8 cellular contexts compared by ENCODE assay signal in genomic region chr15:56918046-56918906, GRCh38. TPM values are rescaled to one million over a fixed set of nuclear protein-coding genes. Genes with fewer than 3 reads are reported as not detected.
A peak's percentile ranks its signal among the peaks of the same experiment; 100 is the strongest.
DNase-seq lines count a peak whose midpoint lies in the region; ATAC-seq and TF ChIP-seq lines count a peak whose summit lies in the region.

Gene TCF12, plus strand, starts transcription at chr15:56918644. Its CDS starts 1,270 bp downstream, at chr15:56919914.

- H3K4me1 ChIP-seq in ovary (ENCODE audit: insufficient read depth) (peaks cover 4% of the 10 kb centered on the region), thyroid gland (peaks cover 0 to 22% of the 10 kb centered on the region in 2 donors)

- H3K27me3 ChIP-seq in ovary, result no peaks in the 10 kb centered on the region
- H3K27me3 ChIP-seq in thyroid gland, result no peaks in the 10 kb centered on the region

- intact Hi-C loops in head of caudate nucleus (cut with DNase I), result loop anchor here (1.0 to 10.0 kb wide), 4 partner anchors 31 to 297 kb away; partner anchors contain the start of gene ZNF280D
- intact Hi-C loops in ovary (cut with DNase I), result loop anchor here in 3 of 4 donors (1.0 to 10.0 kb wide), 5 partner anchors 31 to 423 kb away; no protein-coding TSS in a partner anchor
- intact Hi-C loops in thyroid gland (cut with DNase I), result loop anchor here (2.0 to 10.0 kb wide), 2 partner anchors 31 to 387 kb away; no protein-coding TSS in a partner anchor

- TF ChIP-seq CTCF in ovary (IDR thresholded peaks at IDR 0.05) (peak in 1 of 3 donors; percentile 28), thyroid gland (IDR thresholded peaks at IDR 0.05) (peak in 3 of 6 experiments; percentile 22 to 43 (median 38))

- no peaks in the 10 kb centered on the region for H3K36me3 ChIP-seq in ovary
- no peaks in the 10 kb centered on the region for H3K36me3 ChIP-seq in thyroid gland

- H3K4me3 Mint-ChIP-seq in activated naive CD8-positive, alpha-beta T cell, result peak within 1 kb of the TSS; percentile 97

- H3K27ac ChIP-seq in ovary (peak within 1 kb of the TSS; percentile 95 to 97), thyroid gland (peak within 1 kb of the TSS; percentile 70 to 95 (median 90))

- H3K27ac Mint-ChIP-seq in activated naive CD8-positive, alpha-beta T cell, result peak within 1 kb of the TSS; percentile 66

- TF ChIP-seq EP300 in ovary (IDR thresholded peaks at IDR 0.05), result no peak

- peaks cover 7% of the 10 kb centered on the region for H3K36me3 Mint-ChIP-seq in activated naive CD8-positive, alpha-beta T cell

- 0 to 1% (median 1%) methylated on average over 55 to 93 of the region's 93 CpGs for WGBS in ovary, 3 donors
- WGBS in thyroid gland, 2 donors, result 1 to 4% methylated on average over 4 to 15 of the region's 93 CpGs

- peaks cover 41% of the 10 kb centered on the region for H3K4me1 Mint-ChIP-seq in activated naive CD8-positive, alpha-beta T cell (ENCODE audit: low read depth)

- H3K9me3 ChIP-seq in ovary (no peaks in the 10 kb centered on the region), thyroid gland (no peaks in the 10 kb centered on the region)

- peak; percentile 78 for DNase-seq in NCI-H1092 treated with DMSO at 0.1 percent for 48 hours (lab: John Stamatoyannopoulos, UW)
- peak; percentile 72 for DNase-seq in SKM-1 (lab: John Stamatoyannopoulos, UW; ENCODE audit: unreplicated experiment)
- DNase-seq in head of caudate nucleus, result peak; percentile 77 to 96 (median 92)
- DNase-seq in ovary, result peak; percentile 95 to 97 (median 96)
- DNase-seq in thyroid gland, result peak; percentile 94 to 95

- H3K9me3 Mint-ChIP-seq in activated naive CD8-positive, alpha-beta T cell (ENCODE audit: low read depth), result no peaks in the 10 kb centered on the region

- ATAC-seq in HG02610 (IDR thresholded peaks at IDR 0.05; ENCODE audit: unreplicated experiment), result peak; percentile 79

- H3K4me3 ChIP-seq in ovary (peak within 1 kb of the TSS; percentile 96), thyroid gland (replicated peaks in 1 of 3) (peak within 1 kb of the TSS; percentile 92 to 98 (median 96))

- no peaks in the 10 kb centered on the region for H3K27me3 Mint-ChIP-seq in activated naive CD8-positive, alpha-beta T cell

- peak; percentile 39 for TF ChIP-seq POLR2A in GM10847 (IDR thresholded peaks at IDR 0.05; ENCODE audit: extremely low read depth, insufficient read length)
- peak; percentile 68 for TF ChIP-seq POLR2A in ovary (IDR thresholded peaks at IDR 0.05)
- peak; percentile 40 to 85 for TF ChIP-seq POLR2A in thyroid gland (IDR thresholded peaks at IDR 0.05)

RNA-seq across cellular contexts. Expression of gene TCF12, which starts in this region (rescaled TPM):
- 100 to 1,000 TPM; 102 to 150 (median 126) TPM for total RNA-seq in ovary
- 10 to 100 TPM; 28.6 to 59.1 TPM for polyA plus RNA-seq in ovary
- 100 to 1,000 TPM in 2 of 4 donors, 10 to 100 TPM in 2; 54.8 to 156 (median 108) TPM for total RNA-seq in thyroid gland

Comparison
In these comparisons a context has a peak if more than half of its experiments do, and no peak if none do; other contexts are left out.
1. Peak in every context shown above with its lines: DNase-seq, ATAC-seq, H3K4me3 ChIP-seq and H3K27ac ChIP-seq.